Comparison of ENCODE assay signal across 1 cellular context in genomic region chr9:68998344-68998743, GRCh38.
TF ChIP-seq lines count a peak whose summit lies in the region.

No MANE protein-coding gene starts in this region.

TF ChIP-seq in H1, 55 proteins besides CTCF, POLR2A, EP300 and RAD21:
- TF ChIP-seq CEBPB (IDR thresholded peaks at IDR 0.05; ENCODE audit: low read depth, low read length), result no peak
